ENCODE assay signal across 15 cellular contexts in genomic region chr2:214076527-214076926, GRCh38.
DNase-seq lines count a peak whose midpoint lies in the region; ATAC-seq and TF ChIP-seq lines count a peak whose summit lies in the region.
"Had no signal": no experiment of that assay in that cellular context is flagged by ENCODE, and none has a peak within 500 bp of the region (broad histone marks: within the 10 kb centered on the region; RNA-seq: fewer than 3 reads in every experiment).

No MANE protein-coding gene starts in this region.

- CTCF ChIA-PET in PC-3 (lab: Charles Lee), result no interaction called here

- no peaks in the 10 kb centered on the region for H3K36me3 ChIP-seq in PC-3 (ENCODE audit: low read depth, low read length)
- H3K36me3 ChIP-seq: HAP-1, spleen, stomach had no signal

- no peaks in the 10 kb centered on the region for H3K27me3 ChIP-seq in PC-3 (ENCODE audit: low read length)
- H3K27me3 ChIP-seq: spleen, stomach had no signal

- no peaks in the 10 kb centered on the region for H3F3A ChIP-seq in PC-3 (ENCODE audit: low read length, unreplicated experiment)

- intact Hi-C loops in PC-3 (cut with micrococcal nuclease), result loop anchor here (5.0 kb wide), 4 partner anchors 236 to 1191 kb away; partner anchors contain the start of gene BARD1

- no peaks in the 10 kb centered on the region for H3K79me2 ChIP-seq in PC-3 (ENCODE audit: low read length)

- H3K9me2 ChIP-seq in PC-3 (replicated peaks; ENCODE audit: low read length), result no peaks in the 10 kb centered on the region

- H3K4me3 ChIP-seq in PC-3 (ENCODE audit: low read length), result no peak overlapping the region
- H3K4me3 ChIP-seq: coronary artery, HAP-1, spleen, stomach had no signal

- no TSS peak for BruUV-seq in PC-3 (replicated peaks; lab: Mats Ljungman, UMichigan)

- H4K20me1 ChIP-seq in PC-3 (ENCODE audit: low read length), result no peaks in the 10 kb centered on the region

- H3K9ac ChIP-seq in PC-3 (ENCODE audit: low read length), result no peak overlapping the region

- peak overlapping the region; percentile 48 for H3K27ac ChIP-seq in PC-3 (ENCODE audit: low read length)
- H3K27ac ChIP-seq: coronary artery, spleen, stomach had no signal

- no peak for TF ChIP-seq CTCF in PC-3 (conservative IDR thresholded peaks at IDR 0.05; ENCODE audit: low read depth, low read length)

- H2AFZ ChIP-seq in PC-3 (ENCODE audit: low read length), result no peak overlapping the region

- peaks cover 27% of the 10 kb centered on the region for H3K4me1 ChIP-seq in PC-3 (ENCODE audit: insufficient read depth, low read length)
- H3K4me1 ChIP-seq: HAP-1, spleen, stomach had no signal

- H3K9me3 ChIP-seq in PC-3 (ENCODE audit: low read length), result no peaks in the 10 kb centered on the region
- H3K9me3 ChIP-seq: HAP-1, spleen, stomach had no signal

- POLR2A ChIA-PET in PC-3 (lab: Charles Lee; ENCODE audit: unreplicated experiment), result no interaction called here

- ATAC-seq in GM18870 (IDR thresholded peaks at IDR 0.05; ENCODE audit: unreplicated experiment), result peak; percentile 90
- ATAC-seq in HG02763 (IDR thresholded peaks at IDR 0.05; ENCODE audit: unreplicated experiment), result peak; percentile 48
- peak; percentile 81 for ATAC-seq in PC-3
- ATAC-seq: CD8-positive, alpha-beta T cell; esophagus mucosa had no signal

- peak; percentile 80 for DNase-seq in PC-3
- DNase-seq in stromal cell of bone marrow (ENCODE audit: low read depth), result peak; percentile 2
- DNase-seq in DMS 273 (lab: John Stamatoyannopoulos, UW; ENCODE audit: unreplicated experiment), result no peak
- no peak for DNase-seq in globus pallidus (ENCODE audit: low spot score)
- DNase-seq in T-helper 9 cell, result no peak
- DNase-seq: activated B cell treated with CpG ODN at 0.5 μM for 24 hours; CD8-positive, alpha-beta T cell; NCI-H82; spleen; stomach had no signal

- H3K4me2 ChIP-seq in PC-3 (ENCODE audit: low read length), result peak overlapping the region; percentile 19; the same call in 1 of the 2 replicates

Comparison
In these comparisons a context has a peak if more than half of its experiments do, and no peak if none do; other contexts are left out.
1. DNase-seq: peak in PC-3 (single experiment) and stromal cell of bone marrow (single experiment); none in DMS 273 (single experiment), globus pallidus (single experiment) and T-helper 9 cell (single experiment).
2. Peak in every context shown above with its lines, with median percentiles within 50 percentile points of each other: ATAC-seq.